ENCODE assay signal across 13 cellular contexts in the genomic region with DNA sequence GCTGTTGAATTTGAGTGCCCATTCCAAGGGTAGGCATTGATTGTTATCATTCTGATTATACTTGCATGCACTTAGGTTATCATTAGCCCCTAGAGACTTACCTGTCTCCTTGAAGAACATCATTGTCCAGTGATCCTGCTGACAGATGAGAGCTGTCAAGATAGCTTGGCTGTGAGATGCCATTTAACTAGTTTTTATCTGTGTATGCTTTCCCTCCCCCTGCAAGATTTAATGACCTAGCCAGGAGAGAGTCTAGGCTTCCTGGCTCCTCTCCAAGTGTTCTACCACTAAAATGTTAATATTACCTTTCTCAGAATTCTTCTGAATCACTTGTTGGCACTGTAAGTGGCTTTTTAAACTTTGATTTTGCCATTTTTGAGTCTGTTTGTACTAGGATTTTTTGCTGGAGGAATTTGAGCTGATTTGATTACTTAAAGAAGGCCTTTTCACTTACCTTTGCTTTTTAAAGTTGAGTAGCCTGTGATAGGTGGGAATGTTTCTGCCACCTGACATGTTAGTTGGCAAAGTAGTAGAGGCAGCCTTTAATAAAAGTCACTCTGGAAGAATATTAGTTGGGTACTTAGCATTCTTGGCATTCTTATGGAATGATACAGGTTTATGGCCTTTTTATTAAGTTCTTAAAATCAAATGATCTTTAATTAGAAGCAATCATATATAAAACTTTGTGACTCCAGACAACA. TPM values are rescaled to one million over a fixed set of nuclear protein-coding genes. Genes with fewer than 3 reads are reported as not detected.
DNase-seq lines count a peak whose midpoint lies in the region; ATAC-seq and TF ChIP-seq lines count a peak whose summit lies in the region.
"Had no signal": no experiment of that assay in that cellular context is flagged by ENCODE, and none has a peak within 500 bp of the region (broad histone marks: within the 10 kb centered on the region; RNA-seq: fewer than 3 reads in every experiment).

No MANE protein-coding gene starts in this region.

- no peaks in the 10 kb centered on the region for H3K9me3 ChIP-seq in smooth muscle cell (replicated peaks; ENCODE audit: low read depth)
- H3K9me3 ChIP-seq: colonic mucosa, mucosa of descending colon had no signal

- H3K27me3 ChIP-seq in GM23338 (ENCODE audit: insufficient read depth) (no peaks in the 10 kb centered on the region), smooth muscle cell (ENCODE audit: low read depth) (no peaks in the 10 kb centered on the region)
- H3K27me3 ChIP-seq: colonic mucosa had no signal

- H3K27me3 Mint-ChIP-seq in GM23338 (ENCODE audit: insufficient read depth, low read depth, poor library complexity): peaks cover 5% of the 10 kb centered on the region
- peaks cover 2% of the 10 kb centered on the region for H3K27me3 Mint-ChIP-seq in glutamatergic neuron (ENCODE audit: unreplicated experiment)
- H3K27me3 Mint-ChIP-seq: activated T-helper 17 cell treated with anti-CD3 and anti-CD28 coated beads, Interleukin-2, amount 50 U/mL, for 72 hours had no signal

- ATAC-seq in GM23338: no peak
- ATAC-seq: activated T-helper 17 cell treated with anti-CD3 and anti-CD28 coated beads, Interleukin-2, amount 50 U/mL, for 72 hours; stimulated activated naive CD8-positive, alpha-beta T cell treated with anti-CD3 and anti-CD28 coated beads, Interleukin-15, Interleukin-2, amounts not matched to agents 100 U/mL and 50 U/mL, for 24 hours had no signal

- peaks cover 24% of the 10 kb centered on the region for H3K4me1 ChIP-seq in GM23338 (ENCODE audit: insufficient read depth)
- H3K4me1 ChIP-seq in smooth muscle cell (ENCODE audit: low read depth): peaks cover 17% of the 10 kb centered on the region

- H4K20me1 ChIP-seq in GM23338 (replicated peaks; ENCODE audit: insufficient read depth): peaks cover 53% of the 10 kb centered on the region
- peaks cover 41% of the 10 kb centered on the region for H4K20me1 ChIP-seq in smooth muscle cell (ENCODE audit: low read depth)

- no peaks in the 10 kb centered on the region for H3K9me2 ChIP-seq in GM23338 (ENCODE audit: insufficient read depth)

- H3K27ac ChIP-seq in GM23338 (ENCODE audit: low read depth) (peak overlapping the region; percentile 5; the same call in 1 of the 2 replicates), smooth muscle cell (ENCODE audit: low read depth) (peak overlapping the region; percentile 94)
- H3K27ac ChIP-seq: colonic mucosa, WERI-Rb-1 had no signal

- H3F3A ChIP-seq in GM23338 (replicated peaks; ENCODE audit: low read depth): no peaks in the 10 kb centered on the region
- H3F3A ChIP-seq in smooth muscle cell (ENCODE audit: low read depth): peaks cover 29% of the 10 kb centered on the region

- no peak for TF ChIP-seq CTCF in GM23338 (conservative IDR thresholded peaks at IDR 0.05; ENCODE audit: low read depth in 2 of 2)
- TF ChIP-seq CTCF in glutamatergic neuron (IDR thresholded peaks at IDR 0.05; ENCODE audit: partially characterized antibody, unreplicated experiment): no peak
- no peak for TF ChIP-seq CTCF in smooth muscle cell (IDR thresholded peaks at IDR 0.05; ENCODE audit: borderline replicate concordance, insufficient read depth, poor library complexity, severe bottlenecking)

- CTCF ChIA-PET in HEK293T (lab: Yijun Ruan, JAX): no interaction called here

- H3K79me2 ChIP-seq in GM23338 (replicated peaks; ENCODE audit: insufficient read depth) (peaks cover 97% of the 10 kb centered on the region), smooth muscle cell (ENCODE audit: low read depth) (peaks cover 65% of the 10 kb centered on the region)

- H3K9me3 Mint-ChIP-seq in GM23338: no peaks in the 10 kb centered on the region
- peaks cover 3% of the 10 kb centered on the region for H3K9me3 Mint-ChIP-seq in glutamatergic neuron (ENCODE audit: unreplicated experiment)
- H3K9me3 Mint-ChIP-seq: activated T-helper 17 cell treated with anti-CD3 and anti-CD28 coated beads, Interleukin-2, amount 50 U/mL, for 72 hours had no signal

- H3K4me3 ChIP-seq in GM23338 (no peak overlapping the region), smooth muscle cell (no peak overlapping the region)
- H3K4me3 ChIP-seq: colonic mucosa, mucosa of descending colon had no signal

- no peak overlapping the region for H3K4me2 ChIP-seq in GM23338
- H3K4me2 ChIP-seq in smooth muscle cell: peak overlapping the region; percentile 21

- H3K36me3 ChIP-seq in GM23338 (ENCODE audit: insufficient read depth) (no peaks in the 10 kb centered on the region), smooth muscle cell (ENCODE audit: low read depth) (no peaks in the 10 kb centered on the region)
- H3K36me3 ChIP-seq: colonic mucosa, WERI-Rb-1 had no signal

- H3K9ac ChIP-seq in smooth muscle cell (ENCODE audit: low read depth): peak overlapping the region; percentile 36

- POLR2A ChIA-PET in HEK293T (lab: Yijun Ruan, JAX): no interaction called here

- no peaks in the 10 kb centered on the region for H3K36me3 Mint-ChIP-seq in GM23338 (ENCODE audit: low read depth)
- H3K36me3 Mint-ChIP-seq in glutamatergic neuron (ENCODE audit: unreplicated experiment): no peaks in the 10 kb centered on the region

- H3K27ac Mint-ChIP-seq in GM23338: no peak overlapping the region; the same call in 1 of the 2 replicates
- H3K27ac Mint-ChIP-seq in glutamatergic neuron (ENCODE audit: unreplicated experiment): no peak overlapping the region

- H3K4me3 Mint-ChIP-seq in GM23338: no peak overlapping the region
- H3K4me3 Mint-ChIP-seq in glutamatergic neuron (ENCODE audit: unreplicated experiment): peak overlapping the region; percentile 54
- H3K4me3 Mint-ChIP-seq: activated T-helper 17 cell treated with anti-CD3 and anti-CD28 coated beads, Interleukin-2, amount 50 U/mL, for 72 hours had no signal

- DNase-seq in GM23338 (ENCODE audit: low spot score) (no peak), RPMI7951 (ENCODE audit: low read depth) (peak; percentile 27), glutamatergic neuron (no peak), smooth muscle cell (lab: John Stamatoyannopoulos, UW; ENCODE audit: unreplicated experiment) (no peak), germinal center (ENCODE audit: low spot score) (no peak), NCI-H2171 treated with DMSO at 0.1 percent for 48 hours (lab: John Stamatoyannopoulos, UW) (no peak), HEK293T (ENCODE audit: extremely low spot score) (no peak)
- DNase-seq: colonic mucosa; mucosa of descending colon; NCI-H1092; stimulated activated naive CD8-positive, alpha-beta T cell treated with anti-CD3 and anti-CD28 coated beads, Interleukin-15, Interleukin-2, amounts not matched to agents 100 U/mL and 50 U/mL, for 24 hours; WERI-Rb-1 had no signal

- H3K4me1 Mint-ChIP-seq in GM23338 (peaks cover 43% of the 10 kb centered on the region), glutamatergic neuron (ENCODE audit: low read depth, unreplicated experiment) (peaks cover 40% of the 10 kb centered on the region)

- H2AFZ ChIP-seq in GM23338 (no peak overlapping the region), smooth muscle cell (ENCODE audit: low read depth) (no peak overlapping the region)

TF ChIP-seq in GM23338, 12 proteins besides CTCF, POLR2A, EP300 and RAD21 (continues in another document):
- TF ChIP-seq POLR2AphosphoS5 (IDR thresholded peaks at IDR 0.05; ENCODE audit: low read depth): no peak
- TF ChIP-seq JUNB (IDR thresholded peaks at IDR 0.05; ENCODE audit: unreplicated experiment): no peak
- TF ChIP-seq, protein P1, sequence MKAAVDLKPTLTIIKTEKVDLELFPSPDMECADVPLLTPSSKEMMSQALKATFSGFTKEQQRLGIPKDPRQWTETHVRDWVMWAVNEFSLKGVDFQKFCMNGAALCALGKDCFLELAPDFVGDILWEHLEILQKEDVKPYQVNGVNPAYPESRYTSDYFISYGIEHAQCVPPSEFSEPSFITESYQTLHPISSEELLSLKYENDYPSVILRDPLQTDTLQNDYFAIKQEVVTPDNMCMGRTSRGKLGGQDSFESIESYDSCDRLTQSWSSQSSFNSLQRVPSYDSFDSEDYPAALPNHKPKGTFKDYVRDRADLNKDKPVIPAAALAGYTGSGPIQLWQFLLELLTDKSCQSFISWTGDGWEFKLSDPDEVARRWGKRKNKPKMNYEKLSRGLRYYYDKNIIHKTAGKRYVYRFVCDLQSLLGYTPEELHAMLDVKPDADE (IDR thresholded peaks at IDR 0.05): no peak
- no peak for TF ChIP-seq NANOG (IDR thresholded peaks at IDR 0.05; ENCODE audit: borderline replicate concordance)
- TF ChIP-seq STAT1 (IDR thresholded peaks at IDR 0.05; ENCODE audit: unreplicated experiment): no peak

TF ChIP-seq in HEK293T, 16 proteins besides CTCF, POLR2A, EP300 and RAD21 (continues in another document):
- no peak for TF ChIP-seq ELF4 (IDR thresholded peaks at IDR 0.05)
- TF ChIP-seq FOXA1 (IDR thresholded peaks at IDR 0.05): no peak
- TF ChIP-seq PKNOX1 (IDR thresholded peaks at IDR 0.05): no peak
- no peak for TF ChIP-seq ZNF384 (IDR thresholded peaks at IDR 0.05)
- no peak for TF ChIP-seq SP1 (IDR thresholded peaks at IDR 0.05)
- TF ChIP-seq ARNT (IDR thresholded peaks at IDR 0.05): no peak
- TF ChIP-seq CTBP1 (IDR thresholded peaks at IDR 0.05; ENCODE audit: borderline replicate concordance): no peak
- no peak for TF ChIP-seq FOXM1 (IDR thresholded peaks at IDR 0.05; ENCODE audit: borderline replicate concordance)
- no peak for TF ChIP-seq SUZ12 (IDR thresholded peaks at IDR 0.05)
- no peak for TF ChIP-seq NFRKB (IDR thresholded peaks at IDR 0.05)
- TF ChIP-seq HDGF (IDR thresholded peaks at IDR 0.05; ENCODE audit: borderline replicate concordance): no peak
- TF ChIP-seq FOXK2 (IDR thresholded peaks at IDR 0.05): no peak

RNA-seq across cellular contexts. Expression of gene ARHGAP35, which starts 41.1 kb away (rescaled TPM):
- total RNA-seq in GM23338 (2014; rRNA removed; shearing (Covaris generic)): 49.4 and 57.7 TPM in 2 replicates
- polyA plus RNA-seq in GM23338 (2016; fragmentation: Nextera tagmentation; extraction: Ambion mirVana): 13.6 and 14.4 TPM in 2 replicates
- 24.0 and 25.2 TPM in 2 replicates for total RNA-seq in RPMI7951 (2014; rRNA removed; shearing (Covaris generic))
- 127 TPM for total RNA-seq in glutamatergic neuron (ENCODE audit: unreplicated experiment)
- total RNA-seq in smooth muscle cell: 19.8 and 20.0 TPM in 2 replicates
- 6.9 TPM in 2 replicates for polyA plus RNA-seq in smooth muscle cell

RNA-seq across cellular contexts. Expression of gene AP2S1, which starts 51.2 kb away (rescaled TPM):
- total RNA-seq in GM23338 (2014; rRNA removed; shearing (Covaris generic)): 115 and 140 TPM in 2 replicates
- polyA plus RNA-seq in GM23338 (2016; fragmentation: Nextera tagmentation; extraction: Ambion mirVana) (278 and 299 TPM in 2 replicates), smooth muscle cell (471 and 488 TPM in 2 replicates)
- 447 and 606 TPM in 2 replicates for total RNA-seq in RPMI7951 (2014; rRNA removed; shearing (Covaris generic))
- total RNA-seq in glutamatergic neuron (ENCODE audit: unreplicated experiment) (95.4 TPM), smooth muscle cell (142 and 204 TPM in 2 replicates)
